Comparison of ENCODE assay signal across 14 cellular contexts in genomic region chr10:75513292-75513691, GRCh38.
DNase-seq lines count a peak whose midpoint lies in the region; ATAC-seq and TF ChIP-seq lines count a peak whose summit lies in the region.
"Had no signal": no experiment of that assay in that cellular context is flagged by ENCODE, and none has a peak within 500 bp of the region (broad histone marks: within the 10 kb centered on the region; RNA-seq: fewer than 3 reads in every experiment).

No MANE protein-coding gene starts in this region.

- POLR2A ChIA-PET in Caco-2 (lab: Charles Lee): no interaction called here
- POLR2A ChIA-PET in CD8-positive, alpha-beta T cell (lab: Charles Lee): no interaction called here

- H3K9me3 Mint-ChIP-seq in glutamatergic neuron (ENCODE audit: unreplicated experiment) (peaks cover 2% of the 10 kb centered on the region), progenitor cell of endocrine pancreas (ENCODE audit: low read depth) (peaks cover 15% of the 10 kb centered on the region), Caco-2 (ENCODE audit: unreplicated experiment) (peaks cover 16% of the 10 kb centered on the region)
- peaks cover 5% of the 10 kb centered on the region for H3K9me3 Mint-ChIP-seq in CD8-positive, alpha-beta T cell

- H3K9me3 ChIP-seq in thyroid gland: no peaks in the 10 kb centered on the region
- no peaks in the 10 kb centered on the region for H3K9me3 ChIP-seq in Caco-2
- H3K9me3 ChIP-seq in CD8-positive, alpha-beta T cell (ENCODE audit: low read length): no peaks in the 10 kb centered on the region

- peaks cover 2% of the 10 kb centered on the region for H3K27me3 Mint-ChIP-seq in glutamatergic neuron (ENCODE audit: unreplicated experiment)
- no peaks in the 10 kb centered on the region for H3K27me3 Mint-ChIP-seq in progenitor cell of endocrine pancreas
- no peaks in the 10 kb centered on the region for H3K27me3 Mint-ChIP-seq in Caco-2 (ENCODE audit: insufficient read depth, unreplicated experiment)
- H3K27me3 Mint-ChIP-seq in CD8-positive, alpha-beta T cell (ENCODE audit: low read depth): peaks cover 12% of the 10 kb centered on the region

- TF ChIP-seq POLR2A in thyroid gland (IDR thresholded peaks at IDR 0.05): no peak

- TF ChIP-seq CTCF in glutamatergic neuron (IDR thresholded peaks at IDR 0.05; ENCODE audit: partially characterized antibody, unreplicated experiment): no peak
- no peak for TF ChIP-seq CTCF in progenitor cell of endocrine pancreas (IDR thresholded peaks at IDR 0.05; ENCODE audit: unreplicated experiment)
- TF ChIP-seq CTCF in thyroid gland (IDR thresholded peaks at IDR 0.05): no peak
- TF ChIP-seq CTCF in Caco-2 (IDR thresholded peaks at IDR 0.05; ENCODE audit: insufficient read depth in 1 of 2, low read depth in 1 of 2, low read length in 1 of 2, severe bottlenecking in 1 of 2, unreplicated experiment in 1 of 2): no peak
- no peak for TF ChIP-seq CTCF in CD8-positive, alpha-beta T cell (IDR thresholded peaks at IDR 0.05)

- 71 to 98% methylated on average over 4 of the region's 4 CpGs for WGBS in thyroid gland, 2 donors

- H3K4me3 Mint-ChIP-seq in glutamatergic neuron (ENCODE audit: unreplicated experiment): peak overlapping the region; percentile 62
- H3K4me3 Mint-ChIP-seq in progenitor cell of endocrine pancreas (ENCODE audit: low read depth): peak overlapping the region; percentile 32
- no peak overlapping the region for H3K4me3 Mint-ChIP-seq in Caco-2 (ENCODE audit: unreplicated experiment)
- no peak overlapping the region for H3K4me3 Mint-ChIP-seq in CD8-positive, alpha-beta T cell

- CTCF ChIA-PET in Caco-2 (lab: Charles Lee): no interaction called here
- CTCF ChIA-PET in CD8-positive, alpha-beta T cell (lab: Charles Lee): no interaction called here

- H3K4me3 ChIP-seq in thyroid gland (replicated peaks in 1 of 3) (no peak overlapping the region), Caco-2 (ENCODE audit: low read depth, low read length) (no peak overlapping the region)
- no peak overlapping the region for H3K4me3 ChIP-seq in CD8-positive, alpha-beta T cell (ENCODE audit: low read depth, low read length)
- H3K4me3 ChIP-seq: BLaER1 had no signal

- intact Hi-C loops in thyroid gland (cut with DNase I) (no loop called here), Caco-2 (cut with micrococcal nuclease; ENCODE audit: unreplicated experiment) (no loop called here)
- intact Hi-C loops in CD8-positive, alpha-beta T cell (cut with DNase I, micrococcal nuclease): no loop called here

- DNase-seq in NCI-H1694 treated with DMSO at 0.1 percent for 48 hours (lab: John Stamatoyannopoulos, UW) (peak; percentile 30), NCI-H1694 (lab: John Stamatoyannopoulos, UW) (no peak), glutamatergic neuron (no peak), progenitor cell of endocrine pancreas (ENCODE audit: low spot score, unreplicated experiment) (no peak), thyroid gland (peak; percentile 44 to 59), Caco-2 (no peak)
- no peak for DNase-seq in CD8-positive, alpha-beta T cell
- DNase-seq: AML-193, EL, HCEC 1CT, IMR-90 had no signal

- no TSS peak for BruUV-seq in Caco-2 (replicated peaks; lab: Mats Ljungman, UMichigan)

- H3K36me3 ChIP-seq in thyroid gland (no peaks in the 10 kb centered on the region), Caco-2 (ENCODE audit: control insufficient read depth, insufficient read depth, low read length) (no peaks in the 10 kb centered on the region)
- H3K36me3 ChIP-seq in CD8-positive, alpha-beta T cell (ENCODE audit: insufficient read depth, low read length): no peaks in the 10 kb centered on the region
- H3K36me3 ChIP-seq: BLaER1 had no signal

- no peak overlapping the region for H3K27ac ChIP-seq in thyroid gland
- H3K27ac ChIP-seq in CD8-positive, alpha-beta T cell (ENCODE audit: low read depth, low read length): no peak overlapping the region
- H3K27ac ChIP-seq: 22Rv1, BLaER1 had no signal

- H3K4me1 ChIP-seq in thyroid gland (peaks cover 14 to 18% of the 10 kb centered on the region in 2 donors), Caco-2 (peaks cover 11% of the 10 kb centered on the region)
- no peaks in the 10 kb centered on the region for H3K4me1 ChIP-seq in CD8-positive, alpha-beta T cell (ENCODE audit: insufficient read depth, low read length)
- H3K4me1 ChIP-seq: BLaER1 had no signal

- no peak for ATAC-seq in HG03439 (IDR thresholded peaks at IDR 0.05; ENCODE audit: unreplicated experiment)
- no peak for ATAC-seq in CD8-positive, alpha-beta T cell

- H3K4me1 Mint-ChIP-seq in glutamatergic neuron (ENCODE audit: low read depth, unreplicated experiment): peaks cover 12% of the 10 kb centered on the region
- H3K4me1 Mint-ChIP-seq in progenitor cell of endocrine pancreas (ENCODE audit: low read depth): peaks cover 46% of the 10 kb centered on the region
- H3K4me1 Mint-ChIP-seq in Caco-2 (ENCODE audit: low read depth, unreplicated experiment): peaks cover 33% of the 10 kb centered on the region
- H3K4me1 Mint-ChIP-seq in CD8-positive, alpha-beta T cell (ENCODE audit: low read depth): no peaks in the 10 kb centered on the region

- H3K27me3 ChIP-seq in thyroid gland (no peaks in the 10 kb centered on the region), Caco-2 (replicated peaks; ENCODE audit: control insufficient read depth, insufficient read depth, low read length) (no peaks in the 10 kb centered on the region; the same call in 1 of the 2 replicates)
- H3K27me3 ChIP-seq in CD8-positive, alpha-beta T cell (ENCODE audit: insufficient read depth, low read length): no peaks in the 10 kb centered on the region
- H3K27me3 ChIP-seq: BLaER1 had no signal

- H3K27ac Mint-ChIP-seq in glutamatergic neuron (ENCODE audit: unreplicated experiment): peak overlapping the region; percentile 35
- peak overlapping the region; percentile 93 for H3K27ac Mint-ChIP-seq in progenitor cell of endocrine pancreas
- no peak overlapping the region for H3K27ac Mint-ChIP-seq in Caco-2 (ENCODE audit: unreplicated experiment)
- no peak overlapping the region for H3K27ac Mint-ChIP-seq in CD8-positive, alpha-beta T cell

- H3K36me3 Mint-ChIP-seq in glutamatergic neuron (ENCODE audit: unreplicated experiment) (no peaks in the 10 kb centered on the region), progenitor cell of endocrine pancreas (ENCODE audit: insufficient read depth) (peaks cover 5% of the 10 kb centered on the region), Caco-2 (ENCODE audit: insufficient read depth, unreplicated experiment) (no peaks in the 10 kb centered on the region)
- H3K36me3 Mint-ChIP-seq in CD8-positive, alpha-beta T cell: no peaks in the 10 kb centered on the region

Comparison
In these comparisons a context has a peak if more than half of its experiments do, and no peak if none do; other contexts are left out.
1. DNase-seq: peak in NCI-H1694 treated with DMSO at 0.1 percent for 48 hours (single experiment) and thyroid gland (2 of 2); none in NCI-H1694 (single experiment), glutamatergic neuron (single experiment), progenitor cell of endocrine pancreas (single experiment), Caco-2 (0 of 2) and CD8-positive, alpha-beta T cell (0 of 7).
2. H3K27ac Mint-ChIP-seq: peak in glutamatergic neuron (single experiment) and progenitor cell of endocrine pancreas (single experiment); none in Caco-2 (single experiment) and CD8-positive, alpha-beta T cell (single experiment).
3. H3K4me3 Mint-ChIP-seq: peak in glutamatergic neuron (single experiment) and progenitor cell of endocrine pancreas (single experiment); none in Caco-2 (single experiment) and CD8-positive, alpha-beta T cell (single experiment).